Comparison of ENCODE assay signal across 21 cellular contexts in genomic region chr4:182873726-182874125, GRCh38.
"Had no signal": no experiment of that assay in that cellular context is flagged by ENCODE, and none has a peak within 500 bp of the region (broad histone marks: within the 10 kb centered on the region; RNA-seq: fewer than 3 reads in every experiment).

No MANE protein-coding gene starts in this region.

- H3K27ac Mint-ChIP-seq: activated CD8-positive, alpha-beta T cell treated with anti-CD3 and anti-CD28 coated beads, Interleukin-2, amount 10 ng/mL, durations not matched to agents 7 days and 5 days; activated naive CD4-positive, alpha-beta T cell treated with anti-CD3 and anti-CD28 coated beads for 36 hours; activated naive CD8-positive, alpha-beta T cell; activated T-cell treated with anti-CD3 and anti-CD28 coated beads, Interleukin-2, amount 50 U/mL, for 24 hours; activated T-helper 1 cell treated with anti-CD3 and anti-CD28 coated beads, Interleukin-12 subunit alpha, Interleukin-12 subunit beta, Interleukin-2, Interleukin-4 antibody, amounts not matched to agents 30 ng/mL and 10 ng/mL and 1 ng/mL, durations not matched to agents 14 hours and 24 hours and 36 hours; T-cell; WTC11 had no signal

- H3K27ac ChIP-seq: brain microvascular endothelial cell, cardiac muscle cell had no signal

- H3K27me3 ChIP-seq: brain microvascular endothelial cell, cardiac muscle cell had no signal

- H3K4me3 Mint-ChIP-seq: activated CD8-positive, alpha-beta T cell treated with anti-CD3 and anti-CD28 coated beads, Interleukin-2, amount 10 ng/mL, durations not matched to agents 7 days and 5 days; activated naive CD4-positive, alpha-beta T cell treated with anti-CD3 and anti-CD28 coated beads for 36 hours; activated naive CD8-positive, alpha-beta T cell; activated T-cell treated with anti-CD3 and anti-CD28 coated beads, Interleukin-2, amount 50 U/mL, for 24 hours; activated T-helper 1 cell treated with anti-CD3 and anti-CD28 coated beads, Interleukin-12 subunit alpha, Interleukin-12 subunit beta, Interleukin-2, Interleukin-4 antibody, amounts not matched to agents 30 ng/mL and 10 ng/mL and 1 ng/mL, durations not matched to agents 14 hours and 24 hours and 36 hours; T-cell; WTC11 had no signal

- H3K36me3 ChIP-seq: brain microvascular endothelial cell, cardiac muscle cell had no signal

- H3K4me1 Mint-ChIP-seq: T-cell, WTC11 had no signal

- H3K27me3 Mint-ChIP-seq: activated naive CD8-positive, alpha-beta T cell; activated T-cell treated with anti-CD3 and anti-CD28 coated beads, Interleukin-2, amount 50 U/mL, for 24 hours; T-cell had no signal

- H3K4me3 ChIP-seq: cardiac muscle cell had no signal

- H3K9me3 Mint-ChIP-seq: activated naive CD4-positive, alpha-beta T cell treated with anti-CD3 and anti-CD28 coated beads for 36 hours; activated T-cell treated with anti-CD3 and anti-CD28 coated beads, Interleukin-2, amount 50 U/mL, for 24 hours; activated T-helper 1 cell treated with anti-CD3 and anti-CD28 coated beads, Interleukin-12 subunit alpha, Interleukin-12 subunit beta, Interleukin-2, Interleukin-4 antibody, amounts not matched to agents 30 ng/mL and 10 ng/mL and 1 ng/mL, durations not matched to agents 14 hours and 24 hours and 36 hours; T-cell had no signal

- DNase-seq: activated CD4-positive, alpha-beta T cell treated with anti-CD3 and anti-CD28 coated beads for 48 hours; activated CD4-positive, alpha-beta T cell treated with anti-CD3 and anti-CD28 coated beads, Interleukin-2, amount 50 U/mL, for 4 hours; activated CD4-positive, CD25-positive, alpha-beta regulatory T cell treated with anti-CD3 and anti-CD28 coated beads, Interleukin-2, amount 50 U/mL, for 72 hours; activated CD8-positive, alpha-beta T cell treated with anti-CD3 and anti-CD28 coated beads, Interleukin-2, amount 10 ng/mL, durations not matched to agents 7 days and 5 days; activated gamma-delta T cell; activated naive CD4-positive, alpha-beta T cell treated with anti-CD3 and anti-CD28 coated beads for 36 hours; activated T-cell treated with anti-CD3 and anti-CD28 coated beads, Interleukin-2, amount 50 U/mL, for 24 hours; amygdala; brain microvascular endothelial cell; MM.1S; NCI-H1105; NCI-H1436; NCI-H1694 treated with DMSO at 0.1 percent for 48 hours; NCI-H2029 treated with DMSO at 0.1 percent for 48 hours; NCI-H510A treated with DMSO at 0.1 percent for 48 hours; SIG-M5; T-cell had no signal

- ATAC-seq: activated CD8-positive, alpha-beta T cell treated with anti-CD3 and anti-CD28 coated beads, Interleukin-2, amount 10 ng/mL, durations not matched to agents 7 days and 5 days; T-cell; WTC11 had no signal
